8 cellular contexts compared by ENCODE assay signal in genomic region chr7:66075590-66076458, GRCh38. TPM values are rescaled to one million over a fixed set of nuclear protein-coding genes. Genes with fewer than 3 reads are reported as not detected.
DNase-seq lines count a peak whose midpoint lies in the region; ATAC-seq and TF ChIP-seq lines count a peak whose summit lies in the region.

TSS of gene ASL (plus strand) at chr7:66075819. CDS start at chr7:66076082, 263 bp downstream.

- POLR2A ChIA-PET in activated CD4-positive, alpha-beta T cell treated with anti-CD3 and anti-CD28 coated beads, Interleukin-2, amount 10 ng/mL, durations not matched to agents 7 days and 5 days (lab: Charles Lee): no interaction called here

- peak within 1 kb of the TSS; percentile 75 for H3K4me3 Mint-ChIP-seq in activated CD4-positive, alpha-beta T cell treated with anti-CD3 and anti-CD28 coated beads, Interleukin-2, amount 10 ng/mL, durations not matched to agents 7 days and 5 days

- no peaks in the 10 kb centered on the region for H3K36me3 ChIP-seq in BE2C

- H3K4me1 ChIP-seq in BE2C: peaks cover 4% of the 10 kb centered on the region; the same call in 1 of the 2 replicates

- H3K27ac ChIP-seq in coronary artery: peak within 1 kb of the TSS; percentile 56 to 71

- H3K9me3 ChIP-seq in BE2C: no peaks in the 10 kb centered on the region

- H3K4me1 Mint-ChIP-seq in activated CD4-positive, alpha-beta T cell treated with anti-CD3 and anti-CD28 coated beads, Interleukin-2, amount 10 ng/mL, durations not matched to agents 7 days and 5 days: peaks cover 20% of the 10 kb centered on the region

- H3K36me3 Mint-ChIP-seq in activated CD4-positive, alpha-beta T cell treated with anti-CD3 and anti-CD28 coated beads, Interleukin-2, amount 10 ng/mL, durations not matched to agents 7 days and 5 days (ENCODE audit: low read depth): no peaks in the 10 kb centered on the region

- peaks cover 1% of the 10 kb centered on the region for H3K27me3 Mint-ChIP-seq in activated CD4-positive, alpha-beta T cell treated with anti-CD3 and anti-CD28 coated beads, Interleukin-2, amount 10 ng/mL, durations not matched to agents 7 days and 5 days

- H3K27me3 ChIP-seq in BE2C: no peaks in the 10 kb centered on the region

- TF ChIP-seq CTCF in BE2C (IDR thresholded peaks at IDR 0.05; ENCODE audit: low read depth, low read length): no peak
- no peak for TF ChIP-seq CTCF in coronary artery (IDR thresholded peaks at IDR 0.05)

- H3K4me3 ChIP-seq in BE2C (ENCODE audit: low read depth, low read length) (peak within 1 kb of the TSS; percentile 96), coronary artery (peak within 1 kb of the TSS; percentile 93)

- CTCF ChIA-PET in activated CD4-positive, alpha-beta T cell treated with anti-CD3 and anti-CD28 coated beads, Interleukin-2, amount 10 ng/mL, durations not matched to agents 7 days and 5 days (lab: Charles Lee): no interaction called here

- ATAC-seq in HG03439 (IDR thresholded peaks at IDR 0.05; ENCODE audit: unreplicated experiment): peak; percentile 97

- DNase-seq in BE2C (peak; percentile 98), GM19238 (ENCODE audit: insufficient read length, low spot score) (peak; percentile 100), NCI-H526 (lab: John Stamatoyannopoulos, UW) (peak; percentile 67 to 93), coronary artery (ENCODE audit: low spot score) (peak; percentile 94), left kidney (ENCODE audit: low read depth, low spot score) (peak; percentile 98)
- peak; percentile 89 for DNase-seq in activated CD4-positive, alpha-beta T cell treated with anti-CD3 and anti-CD28 coated beads, Interleukin-2, amount 10 ng/mL, durations not matched to agents 7 days and 5 days
- peak; percentile 86 for DNase-seq in stimulated activated CD4-positive, alpha-beta T cell treated with anti-CD3 and anti-CD28 coated beads, Interleukin-1b, Interleukin-23, amount 100 ng/mL, for 48 hours

- no peaks in the 10 kb centered on the region for H3K9me3 Mint-ChIP-seq in activated CD4-positive, alpha-beta T cell treated with anti-CD3 and anti-CD28 coated beads, Interleukin-2, amount 10 ng/mL, durations not matched to agents 7 days and 5 days

- peak within 1 kb of the TSS; percentile 79 for H3K27ac Mint-ChIP-seq in activated CD4-positive, alpha-beta T cell treated with anti-CD3 and anti-CD28 coated beads, Interleukin-2, amount 10 ng/mL, durations not matched to agents 7 days and 5 days

RNA-seq across cellular contexts. Expression of gene ASL, which starts in this region (rescaled TPM):
- polyA plus RNA-seq in BE2C (2012; ENCODE audit: insufficient read depth, insufficient read length, low read depth): 86.9 TPM
- total RNA-seq in activated CD4-positive, alpha-beta T cell treated with anti-CD3 and anti-CD28 coated beads, Interleukin-2, amount 10 ng/mL, durations not matched to agents 7 days and 5 days: 10 to 100 TPM; 16.5 to 24.1 TPM

Comparison
In these comparisons a context has a peak if more than half of its experiments do, and no peak if none do; other contexts are left out.
1. Peak in every context shown above with its lines: DNase-seq, ATAC-seq, H3K4me3 ChIP-seq and H3K27ac ChIP-seq.